8 cellular contexts compared by ENCODE assay signal in genomic region chr4:101306225-101306624, GRCh38. TPM values are rescaled to one million over a fixed set of nuclear protein-coding genes. Genes with fewer than 3 reads are reported as not detected.
DNase-seq lines count a peak whose midpoint lies in the region; ATAC-seq and TF ChIP-seq lines count a peak whose summit lies in the region.

No MANE protein-coding gene starts in this region.

- no peak for DNase-seq in central memory CD8-positive, alpha-beta T cell (ENCODE audit: low spot score in 2 of 2)
- DNase-seq in tibial artery (no peak), MV-4-11 (lab: John Stamatoyannopoulos, UW) (no peak), NCI-H2171 (lab: John Stamatoyannopoulos, UW) (no peak), ureter (ENCODE audit: low spot score) (no peak)

- no peaks in the 10 kb centered on the region for H3K27me3 ChIP-seq in tibial artery

- H3K27ac Mint-ChIP-seq in central memory CD8-positive, alpha-beta T cell (ENCODE audit: low read depth): peak overlapping the region; percentile 54

- intact Hi-C loops in tibial artery (cut with DNase I; ENCODE audit: low total_unique reads): no loop called here

- no peaks in the 10 kb centered on the region for H3K9me3 Mint-ChIP-seq in central memory CD8-positive, alpha-beta T cell

- no peak overlapping the region for H3K4me3 ChIP-seq in tibial artery

- no peaks in the 10 kb centered on the region for H3K36me3 ChIP-seq in tibial artery

- no peaks in the 10 kb centered on the region for H3K36me3 Mint-ChIP-seq in central memory CD8-positive, alpha-beta T cell (ENCODE audit: insufficient read depth)

- ATAC-seq in GM19438 (IDR thresholded peaks at IDR 0.05; ENCODE audit: low read depth, unreplicated experiment) (peak; percentile 55), HG03342 (IDR thresholded peaks at IDR 0.05; ENCODE audit: unreplicated experiment) (peak; percentile 60)
- ATAC-seq in central memory CD8-positive, alpha-beta T cell (replicated peaks; ENCODE audit: extremely low read depth, poor library complexity, severe bottlenecking): peak; percentile 14

- H3K4me1 ChIP-seq in tibial artery: peaks cover 0 to 24% (median 4%) of the 10 kb centered on the region in 4 donors

- H3K27ac ChIP-seq in C4-2B: peak overlapping the region; percentile 72; the same call in 1 of the 2 replicates
- H3K27ac ChIP-seq in tibial artery: no peak overlapping the region

- TF ChIP-seq CTCF in C4-2B (conservative IDR thresholded peaks at IDR 0.05) (no peak), tibial artery (IDR thresholded peaks at IDR 0.05) (no peak)

- H3K9me3 ChIP-seq in tibial artery: no peaks in the 10 kb centered on the region

- H3K4me3 Mint-ChIP-seq in central memory CD8-positive, alpha-beta T cell: peak overlapping the region; percentile 57

- peaks cover 20% of the 10 kb centered on the region for H3K4me1 Mint-ChIP-seq in central memory CD8-positive, alpha-beta T cell

- H3K27me3 Mint-ChIP-seq in central memory CD8-positive, alpha-beta T cell: no peaks in the 10 kb centered on the region

RNA-seq across cellular contexts. Expression of gene PPP3CA, which starts 41.1 kb away (rescaled TPM):
- total RNA-seq in ureter: 36.2 TPM
